In genomic region chr9:73001860-73002259, GRCh38 we compare ENCODE assay signal across 26 cellular contexts.
"Had no signal": no experiment of that assay in that cellular context is flagged by ENCODE, and none has a peak within 500 bp of the region (broad histone marks: within the 10 kb centered on the region; RNA-seq: fewer than 3 reads in every experiment).

No MANE protein-coding gene starts in this region.

- H3K27ac ChIP-seq: stomach, suprapubic skin, testis, thoracic aorta, thyroid gland, tibial artery, transverse colon, upper lobe of left lung, upper lobe of right lung, uterus, vagina had no signal

- H3K9me3 ChIP-seq: stomach, suprapubic skin, testis, thoracic aorta, thyroid gland, tibial artery, transverse colon, upper lobe of left lung, upper lobe of right lung, uterus, vagina had no signal

- H3K27me3 ChIP-seq: stomach, testis, thyroid gland, tibial artery, transverse colon, upper lobe of left lung, upper lobe of right lung, uterus, vagina had no signal

- H3K4me3 ChIP-seq: stomach, suprapubic skin, testis, thoracic aorta, thyroid gland, tibial artery, transverse colon, upper lobe of left lung, upper lobe of right lung, uterus, vagina had no signal

- ATAC-seq: stimulated activated effector memory CD8-positive, alpha-beta T cell treated with anti-CD3 and anti-CD28 coated beads, Interleukin-12 subunit alpha, Interleukin-12 subunit beta, amount 100 ng/mL, for 72 hours; stimulated activated memory B cell treated with anti-CD40 and anti-IgM and Interleukin-4, amounts not matched to agents 10 μg/mL and 1 μg/mL and 100 μg/mL, for 72 hours; stimulated activated naive B cell treated with anti-CD40 and anti-IgM and Interleukin-4, amounts not matched to agents 10 μg/mL and 1 μg/mL and 100 μg/mL, for 72 hours; stimulated activated naive CD8-positive, alpha-beta T cell treated with anti-CD3 and anti-CD28 coated beads, Interleukin-15, amount 100 ng/mL, for 72 hours; stimulated activated naive CD8-positive, alpha-beta T cell treated with anti-CD3 and anti-CD28 coated beads, Interleukin-15, Interleukin-2, amounts not matched to agents 100 U/mL and 50 U/mL, for 24 hours; upper lobe of right lung had no signal

- H3K4me1 ChIP-seq: suprapubic skin, testis, thyroid gland, uterus, vagina had no signal

- FAIRE-seq: urothelium cell line had no signal

- H3K36me3 ChIP-seq: stomach, suprapubic skin, thoracic aorta, thyroid gland, tibial artery, transverse colon, upper lobe of left lung, upper lobe of right lung, uterus, vagina had no signal

- DNase-seq: stimulated activated CD4-positive, alpha-beta T cell treated with anti-CD3 and anti-CD28 coated beads, Interleukin-2, amount 100 ng/mL, for 24 hours; stimulated activated CD4-positive, alpha-beta T cell treated with anti-CD3 and anti-CD28 coated beads, Interleukin-2, amount 100 ng/mL, for 48 hours; stimulated activated CD4-positive, alpha-beta T cell treated with anti-CD3 and anti-CD28 coated beads, Interleukin-4, amount 100 ng/mL, for 1 hour; stimulated activated CD4-positive, alpha-beta T cell treated with anti-CD3 and anti-CD28 coated beads, Interleukin-4, amount 100 ng/mL, for 24 hours; stimulated activated CD4-positive, alpha-beta T cell treated with anti-CD3 and anti-CD28 coated beads, Interleukin-4, amount 100 ng/mL, for 4 hours; stimulated activated CD8-positive, alpha-beta memory T cell treated with anti-CD3 and anti-CD28 coated beads, Interleukin-4, amount 100 ng/mL, for 48 hours; stimulated activated naive B cell treated with anti-CD40 and anti-IgM and Interleukin-4, amounts not matched to agents 10 μg/mL and 1 μg/mL and 100 μg/mL, for 72 hours; stimulated activated naive CD4-positive, alpha-beta T cell treated with Interleukin-2 at 50 U/mL for 16 hours; stimulated activated naive CD8-positive, alpha-beta T cell treated with anti-CD3 and anti-CD28 coated beads, Interleukin-15, amount 100 ng/mL, for 72 hours; stimulated activated naive CD8-positive, alpha-beta T cell treated with anti-CD3 and anti-CD28 coated beads, Interleukin-15, Interleukin-2, amounts not matched to agents 100 U/mL and 50 U/mL, for 24 hours; stomach; substantia nigra; testis; thyroid gland; tibial artery; transverse colon; trophoblast cell; upper lobe of left lung; upper lobe of right lung; uterus had no signal
